ENCODE assay signal across 3 cellular contexts in genomic region chr11:24723231-24723630, GRCh38.
"Had no signal": no experiment of that assay in that cellular context is flagged by ENCODE, and none has a peak within 500 bp of the region (broad histone marks: within the 10 kb centered on the region; RNA-seq: fewer than 3 reads in every experiment).

No MANE protein-coding gene starts in this region.

- DNase-seq: GDM1, GF-D8 had no signal

- H3K4me3 ChIP-seq: GM12878 had no signal

- ATAC-seq: GM12878 had no signal
